1 cellular context compared by ENCODE assay signal in the genomic region with DNA sequence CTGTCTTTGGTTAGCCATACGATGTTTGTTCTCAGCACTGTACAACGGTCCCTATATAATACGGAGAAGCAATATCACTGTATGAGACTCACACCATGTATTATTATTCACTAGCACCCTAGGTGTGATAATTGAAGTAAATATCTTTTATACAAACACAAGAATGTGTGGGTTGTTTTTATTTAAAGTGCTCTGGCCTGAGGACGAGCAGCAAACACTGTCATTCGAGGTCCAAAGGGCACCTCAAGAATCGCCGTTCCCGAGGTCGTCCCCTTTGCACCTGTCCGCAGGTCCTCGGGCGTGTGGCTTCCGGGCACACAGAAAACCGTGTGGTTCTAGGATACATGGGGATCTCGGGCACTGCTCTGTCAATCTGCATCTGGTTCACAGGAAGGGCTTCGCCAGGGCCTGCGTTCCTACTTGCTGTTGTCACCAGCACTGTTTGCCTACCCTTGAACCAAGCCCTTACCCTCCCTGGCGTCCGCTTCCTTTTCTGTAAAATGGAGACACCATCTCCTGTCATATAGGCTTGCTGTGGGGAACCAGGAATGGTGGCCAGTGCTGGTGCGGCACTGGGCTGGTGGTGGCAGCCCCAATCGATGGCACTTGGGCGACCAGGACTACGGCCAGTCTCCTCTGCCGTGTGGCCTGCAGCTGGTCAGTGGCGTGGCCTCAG.
TF ChIP-seq lines count a peak whose summit lies in the region.

No MANE protein-coding gene starts in this region.

TF ChIP-seq in HepG2, 621 proteins besides CTCF, POLR2A, EP300 and RAD21 (continued from another document and continues in another):
- TF ChIP-seq, protein P1, sequence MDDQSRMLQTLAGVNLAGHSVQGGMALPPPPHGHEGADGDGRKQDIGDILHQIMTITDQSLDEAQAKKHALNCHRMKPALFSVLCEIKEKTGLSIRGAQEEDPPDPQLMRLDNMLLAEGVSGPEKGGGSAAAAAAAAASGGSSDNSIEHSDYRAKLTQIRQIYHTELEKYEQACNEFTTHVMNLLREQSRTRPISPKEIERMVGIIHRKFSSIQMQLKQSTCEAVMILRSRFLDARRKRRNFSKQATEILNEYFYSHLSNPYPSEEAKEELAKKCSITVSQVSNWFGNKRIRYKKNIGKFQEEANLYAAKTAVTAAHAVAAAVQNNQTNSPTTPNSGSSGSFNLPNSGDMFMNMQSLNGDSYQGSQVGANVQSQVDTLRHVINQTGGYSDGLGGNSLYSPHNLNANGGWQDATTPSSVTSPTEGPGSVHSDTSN (CRISPR knock-in tag; IDR thresholded peaks at IDR 0.05; ENCODE audit: borderline replicate concordance): no peak
- TF ChIP-seq CBX1 (IDR thresholded peaks at IDR 0.05; ENCODE audit: low read depth): peak; percentile 64
- TF ChIP-seq, protein P2, sequence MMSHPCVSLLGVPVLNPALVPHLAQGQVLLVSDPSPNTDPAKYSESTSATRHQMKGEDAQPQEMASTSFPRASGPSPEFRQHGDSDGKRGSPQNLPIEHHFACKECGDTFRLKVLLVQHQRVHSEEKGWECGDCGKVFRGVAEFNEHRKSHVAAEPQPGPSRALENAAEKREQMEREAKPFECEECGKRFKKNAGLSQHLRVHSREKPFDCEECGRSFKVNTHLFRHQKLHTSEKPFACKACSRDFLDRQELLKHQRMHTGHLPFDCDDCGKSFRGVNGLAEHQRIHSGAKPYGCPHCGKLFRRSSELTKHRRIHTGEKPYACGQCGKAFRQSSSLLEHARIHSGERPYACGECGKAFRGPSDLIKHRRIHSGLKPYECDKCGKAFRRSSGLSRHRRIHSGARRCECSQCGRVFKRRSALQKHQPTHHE (CRISPR knock-in tag; IDR thresholded peaks at IDR 0.05; ENCODE audit: borderline replicate concordance): no peak
- peak; percentile 98 for TF ChIP-seq SALL1 (CRISPR knock-in tag; IDR thresholded peaks at IDR 0.05)
- no peak for TF ChIP-seq ZNF235 (CRISPR knock-in tag; IDR thresholded peaks at IDR 0.05; ENCODE audit: borderline replicate concordance)
- TF ChIP-seq ZSCAN12 (CRISPR knock-in tag; IDR thresholded peaks at IDR 0.05): 0 out of 2 replicates have a peak, but pooled peaks have one; percentile 67
- TF ChIP-seq RXRA (CRISPR knock-in tag; IDR thresholded peaks at IDR 0.05): peak; percentile 92
- TF ChIP-seq ZSCAN30 (CRISPR knock-in tag; IDR thresholded peaks at IDR 0.05): no peak
- no peak; the same call in 1 of the 2 replicates for TF ChIP-seq HCFC1 (IDR thresholded peaks at IDR 0.05; ENCODE audit: low read depth, low read length)
- no peak for TF ChIP-seq EED (CRISPR knock-in tag; IDR thresholded peaks at IDR 0.05)
- TF ChIP-seq, protein P3, sequence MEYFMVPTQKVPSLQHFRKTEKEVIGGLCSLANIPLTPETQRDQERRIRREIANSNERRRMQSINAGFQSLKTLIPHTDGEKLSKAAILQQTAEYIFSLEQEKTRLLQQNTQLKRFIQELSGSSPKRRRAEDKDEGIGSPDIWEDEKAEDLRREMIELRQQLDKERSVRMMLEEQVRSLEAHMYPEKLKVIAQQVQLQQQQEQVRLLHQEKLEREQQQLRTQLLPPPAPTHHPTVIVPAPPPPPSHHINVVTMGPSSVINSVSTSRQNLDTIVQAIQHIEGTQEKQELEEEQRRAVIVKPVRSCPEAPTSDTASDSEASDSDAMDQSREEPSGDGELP (IDR thresholded peaks at IDR 0.05; ENCODE audit: borderline replicate concordance, low read depth): peak; percentile 63; the same call in 1 of the 2 replicates
- no peak for TF ChIP-seq SRSF4 (IDR thresholded peaks at IDR 0.05; ENCODE audit: low read depth, low read length, poor library complexity, severe bottlenecking)
- TF ChIP-seq NCOA5 (CRISPR knock-in tag; IDR thresholded peaks at IDR 0.05): no peak
- TF ChIP-seq PCBP1 (IDR thresholded peaks at IDR 0.05; ENCODE audit: borderline replicate concordance, low read depth, low read length): no peak
- no peak; the same call in 1 of the 2 replicates for TF ChIP-seq AKNA (CRISPR knock-in tag; IDR thresholded peaks at IDR 0.05; ENCODE audit: borderline replicate concordance)
- TF ChIP-seq ZBTB39 (CRISPR knock-in tag; IDR thresholded peaks at IDR 0.05): no peak
- no peak for TF ChIP-seq CREB1 (IDR thresholded peaks at IDR 0.05)
- TF ChIP-seq CREB1 (CRISPR knock-in tag; IDR thresholded peaks at IDR 0.05): no peak
- TF ChIP-seq, protein P4, sequence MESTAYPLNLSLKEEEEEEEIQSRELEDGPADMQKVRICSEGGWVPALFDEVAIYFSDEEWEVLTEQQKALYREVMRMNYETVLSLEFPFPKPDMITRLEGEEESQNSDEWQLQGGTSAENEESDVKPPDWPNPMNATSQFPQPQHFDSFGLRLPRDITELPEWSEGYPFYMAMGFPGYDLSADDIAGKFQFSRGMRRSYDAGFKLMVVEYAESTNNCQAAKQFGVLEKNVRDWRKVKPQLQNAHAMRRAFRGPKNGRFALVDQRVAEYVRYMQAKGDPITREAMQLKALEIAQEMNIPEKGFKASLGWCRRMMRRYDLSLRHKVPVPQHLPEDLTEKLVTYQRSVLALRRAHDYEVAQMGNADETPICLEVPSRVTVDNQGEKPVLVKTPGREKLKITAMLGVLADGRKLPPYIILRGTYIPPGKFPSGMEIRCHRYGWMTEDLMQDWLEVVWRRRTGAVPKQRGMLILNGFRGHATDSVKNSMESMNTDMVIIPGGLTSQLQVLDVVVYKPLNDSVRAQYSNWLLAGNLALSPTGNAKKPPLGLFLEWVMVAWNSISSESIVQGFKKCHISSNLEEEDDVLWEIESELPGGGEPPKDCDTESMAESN (CRISPR knock-in tag; conservative IDR thresholded peaks at IDR 0.05): 0 out of 2 replicates have a peak, but pooled peaks have one; percentile 68
- TF ChIP-seq, protein P5, sequence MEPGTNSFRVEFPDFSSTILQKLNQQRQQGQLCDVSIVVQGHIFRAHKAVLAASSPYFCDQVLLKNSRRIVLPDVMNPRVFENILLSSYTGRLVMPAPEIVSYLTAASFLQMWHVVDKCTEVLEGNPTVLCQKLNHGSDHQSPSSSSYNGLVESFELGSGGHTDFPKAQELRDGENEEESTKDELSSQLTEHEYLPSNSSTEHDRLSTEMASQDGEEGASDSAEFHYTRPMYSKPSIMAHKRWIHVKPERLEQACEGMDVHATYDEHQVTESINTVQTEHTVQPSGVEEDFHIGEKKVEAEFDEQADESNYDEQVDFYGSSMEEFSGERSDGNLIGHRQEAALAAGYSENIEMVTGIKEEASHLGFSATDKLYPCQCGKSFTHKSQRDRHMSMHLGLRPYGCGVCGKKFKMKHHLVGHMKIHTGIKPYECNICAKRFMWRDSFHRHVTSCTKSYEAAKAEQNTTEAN (CRISPR knock-in tag; conservative IDR thresholded peaks at IDR 0.05): peak; percentile 96
- TF ChIP-seq, protein P6, sequence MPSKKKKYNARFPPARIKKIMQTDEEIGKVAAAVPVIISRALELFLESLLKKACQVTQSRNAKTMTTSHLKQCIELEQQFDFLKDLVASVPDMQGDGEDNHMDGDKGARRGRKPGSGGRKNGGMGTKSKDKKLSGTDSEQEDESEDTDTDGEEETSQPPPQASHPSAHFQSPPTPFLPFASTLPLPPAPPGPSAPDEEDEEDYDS (CRISPR knock-in tag; IDR thresholded peaks at IDR 0.05): peak; percentile 57; the same call in 1 of the 2 replicates
- no peak for TF ChIP-seq PLRG1 (conservative IDR thresholded peaks at IDR 0.05)
- TF ChIP-seq NPAS2 (CRISPR knock-in tag; IDR thresholded peaks at IDR 0.05; ENCODE audit: borderline replicate concordance): no peak
- TF ChIP-seq NBN (conservative IDR thresholded peaks at IDR 0.05): no peak
- TF ChIP-seq ZSCAN9 (CRISPR knock-in tag; IDR thresholded peaks at IDR 0.05; ENCODE audit: borderline replicate concordance): peak; percentile 43; the same call in 1 of the 2 replicates
- no peak for TF ChIP-seq MAFF (IDR thresholded peaks at IDR 0.05; ENCODE audit: low read depth, low read length)
- peak; percentile 51 for TF ChIP-seq ZBTB7A (CRISPR knock-in tag; IDR thresholded peaks at IDR 0.05)
- TF ChIP-seq, protein P7, sequence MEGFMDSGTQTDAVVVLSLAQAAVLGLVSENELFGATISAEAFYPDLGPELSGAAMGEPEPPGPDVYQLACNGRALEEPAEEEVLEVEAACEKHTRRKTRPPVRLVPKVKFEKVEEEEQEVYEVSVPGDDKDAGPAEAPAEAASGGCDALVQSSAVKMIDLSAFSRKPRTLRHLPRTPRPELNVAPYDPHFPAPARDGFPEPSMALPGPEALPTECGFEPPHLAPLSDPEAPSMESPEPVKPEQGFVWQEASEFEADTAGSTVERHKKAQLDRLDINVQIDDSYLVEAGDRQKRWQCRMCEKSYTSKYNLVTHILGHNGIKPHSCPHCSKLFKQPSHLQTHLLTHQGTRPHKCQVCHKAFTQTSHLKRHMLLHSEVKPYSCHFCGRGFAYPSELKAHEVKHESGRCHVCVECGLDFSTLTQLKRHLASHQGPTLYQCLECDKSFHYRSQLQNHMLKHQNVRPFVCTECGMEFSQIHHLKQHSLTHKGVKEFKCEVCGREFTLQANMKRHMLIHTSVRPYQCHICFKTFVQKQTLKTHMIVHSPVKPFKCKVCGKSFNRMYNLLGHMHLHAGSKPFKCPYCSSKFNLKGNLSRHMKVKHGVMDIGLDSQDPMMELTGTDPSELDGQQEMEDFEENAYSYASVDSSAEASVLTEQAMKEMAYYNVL (CRISPR knock-in tag; IDR thresholded peaks at IDR 0.05; ENCODE audit: borderline replicate concordance): peak; percentile 96
- TF ChIP-seq, protein P8, sequence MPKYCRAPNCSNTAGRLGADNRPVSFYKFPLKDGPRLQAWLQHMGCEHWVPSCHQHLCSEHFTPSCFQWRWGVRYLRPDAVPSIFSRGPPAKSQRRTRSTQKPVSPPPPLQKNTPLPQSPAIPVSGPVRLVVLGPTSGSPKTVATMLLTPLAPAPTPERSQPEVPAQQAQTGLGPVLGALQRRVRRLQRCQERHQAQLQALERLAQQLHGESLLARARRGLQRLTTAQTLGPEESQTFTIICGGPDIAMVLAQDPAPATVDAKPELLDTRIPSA (CRISPR knock-in tag; IDR thresholded peaks at IDR 0.05; ENCODE audit: borderline replicate concordance): no peak
- no peak for TF ChIP-seq ZNF530 (CRISPR knock-in tag; IDR thresholded peaks at IDR 0.05; ENCODE audit: low read depth)
- TF ChIP-seq, protein P9, sequence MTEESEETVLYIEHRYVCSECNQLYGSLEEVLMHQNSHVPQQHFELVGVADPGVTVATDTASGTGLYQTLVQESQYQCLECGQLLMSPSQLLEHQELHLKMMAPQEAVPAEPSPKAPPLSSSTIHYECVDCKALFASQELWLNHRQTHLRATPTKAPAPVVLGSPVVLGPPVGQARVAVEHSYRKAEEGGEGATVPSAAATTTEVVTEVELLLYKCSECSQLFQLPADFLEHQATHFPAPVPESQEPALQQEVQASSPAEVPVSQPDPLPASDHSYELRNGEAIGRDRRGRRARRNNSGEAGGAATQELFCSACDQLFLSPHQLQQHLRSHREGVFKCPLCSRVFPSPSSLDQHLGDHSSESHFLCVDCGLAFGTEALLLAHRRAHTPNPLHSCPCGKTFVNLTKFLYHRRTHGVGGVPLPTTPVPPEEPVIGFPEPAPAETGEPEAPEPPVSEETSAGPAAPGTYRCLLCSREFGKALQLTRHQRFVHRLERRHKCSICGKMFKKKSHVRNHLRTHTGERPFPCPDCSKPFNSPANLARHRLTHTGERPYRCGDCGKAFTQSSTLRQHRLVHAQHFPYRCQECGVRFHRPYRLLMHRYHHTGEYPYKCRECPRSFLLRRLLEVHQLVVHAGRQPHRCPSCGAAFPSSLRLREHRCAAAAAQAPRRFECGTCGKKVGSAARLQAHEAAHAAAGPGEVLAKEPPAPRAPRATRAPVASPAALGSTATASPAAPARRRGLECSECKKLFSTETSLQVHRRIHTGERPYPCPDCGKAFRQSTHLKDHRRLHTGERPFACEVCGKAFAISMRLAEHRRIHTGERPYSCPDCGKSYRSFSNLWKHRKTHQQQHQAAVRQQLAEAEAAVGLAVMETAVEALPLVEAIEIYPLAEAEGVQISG (CRISPR knock-in tag; IDR thresholded peaks at IDR 0.05): peak; percentile 86
- TF ChIP-seq NFRKB (IDR thresholded peaks at IDR 0.05): no peak
- no peak for TF ChIP-seq U2AF1 (optimal IDR thresholded peaks at IDR 0.05; ENCODE audit: low read depth, low read length)
- TF ChIP-seq POLR2AphosphoS2 (IDR thresholded peaks at IDR 0.05; ENCODE audit: low read depth, low read length): no peak
- TF ChIP-seq NFYC (CRISPR knock-in tag; IDR thresholded peaks at IDR 0.05): peak; percentile 35; the same call in 1 of the 2 replicates
- peak; percentile 33 for TF ChIP-seq SKI (IDR thresholded peaks at IDR 0.05; ENCODE audit: partially characterized antibody)
